In the genomic region with DNA sequence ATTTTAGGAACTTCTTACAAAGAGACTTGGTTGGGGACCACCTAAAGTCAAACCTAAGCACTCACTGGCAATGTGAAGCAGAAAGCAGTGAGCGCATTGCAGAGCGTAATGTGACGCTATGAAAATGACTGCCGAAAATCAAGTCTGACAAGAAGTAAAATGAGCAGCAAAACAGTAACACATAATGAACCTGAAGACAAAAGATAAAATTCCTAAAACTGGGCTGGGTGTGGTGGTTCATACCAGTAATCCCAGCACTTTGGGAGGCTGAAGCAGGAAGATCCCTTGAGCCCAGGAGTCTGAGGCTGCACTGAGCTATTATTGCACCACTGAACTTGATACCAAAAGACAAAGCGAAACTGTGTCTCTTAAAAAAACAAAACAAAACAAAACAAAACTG, we compare ENCODE assay signal across 25 cellular contexts. TPM values are rescaled to one million over a fixed set of nuclear protein-coding genes. Genes with fewer than 3 reads are reported as not detected.
A peak's percentile ranks its signal among the peaks of the same experiment; 100 is the strongest.
DNase-seq lines count a peak whose midpoint lies in the region; ATAC-seq, FAIRE-seq and TF ChIP-seq lines count a peak whose summit lies in the region.
"Had no signal": no experiment of that assay in that cellular context is flagged by ENCODE, and none has a peak within 500 bp of the region (broad histone marks: within the 10 kb centered on the region; RNA-seq: fewer than 3 reads in every experiment).

No MANE protein-coding gene starts in this region.

- H4K20me1 ChIP-seq in OCI-LY7 (ENCODE audit: insufficient read depth, low read length): peaks cover 5% of the 10 kb centered on the region; the same call in 1 of the 2 replicates

- H3K4me1 Mint-ChIP-seq in Calu3 (ENCODE audit: low read depth, unreplicated experiment): peaks cover 19% of the 10 kb centered on the region

- H3K9me3 ChIP-seq in OCI-LY7 (ENCODE audit: low read length) (no peaks in the 10 kb centered on the region), gastroesophageal sphincter (no peaks in the 10 kb centered on the region), sigmoid colon (no peaks in the 10 kb centered on the region)
- H3K9me3 ChIP-seq: Caco-2, esophagus squamous epithelium, tibial artery had no signal

- 79 to 90% methylated on average over 5 of the region's 5 CpGs for WGBS in gastroesophageal sphincter (ENCODE audit: low coverage in 1 of 2), 2 donors
- WGBS in sigmoid colon, 2 donors: 96 to 97% methylated on average over 5 of the region's 5 CpGs

- intact Hi-C loops in OCI-LY7 (cut with micrococcal nuclease; ENCODE audit: unreplicated experiment) (no loop called here), sigmoid colon (cut with DNase I) (no loop called here), Calu3 (cut with micrococcal nuclease; ENCODE audit: unreplicated experiment) (no loop called here), Right ventricle myocardium inferior (cut with DNase I) (no loop called here)

- TF ChIP-seq CTCF in OCI-LY7 (conservative IDR thresholded peaks at IDR 0.05; ENCODE audit: low read length) (no peak), gastroesophageal sphincter (IDR thresholded peaks at IDR 0.05) (no peak), sigmoid colon (IDR thresholded peaks at IDR 0.05) (no peak), Calu3 (IDR thresholded peaks at IDR 0.05; ENCODE audit: unreplicated experiment) (no peak)

- BruUV-seq in OCI-LY7 (replicated peaks; lab: Mats Ljungman, UMichigan) (no TSS peak), Calu3 (replicated peaks; lab: Mats Ljungman, UMichigan) (no TSS peak)

- H3K4me2 ChIP-seq in OCI-LY7 (ENCODE audit: low read length): peak overlapping the region; percentile 80

- peak; percentile 5 for FAIRE-seq in GM12892 (lab: Jason Lieb, UNC)
- FAIRE-seq: GM19239 had no signal

- H3K79me2 ChIP-seq in OCI-LY7 (ENCODE audit: insufficient read depth, low read depth, low read length): peaks cover 87% of the 10 kb centered on the region

- DNase-seq in GM12892 (ENCODE audit: insufficient read length): no peak
- no peak for DNase-seq in OCI-LY7 (ENCODE audit: low spot score)
- no peak for DNase-seq in sigmoid colon
- no peak for DNase-seq in Calu3
- DNase-seq in Right ventricle myocardium inferior (ENCODE audit: missing footprints): no peak
- DNase-seq in T-helper 9 cell: no peak
- no peak for DNase-seq in CD1c-positive myeloid dendritic cell (ENCODE audit: extremely low spot score)
- DNase-seq: activated CD8-positive, alpha-beta T cell treated with anti-CD3 and anti-CD28 coated beads for 36 hours; activated naive CD4-positive, alpha-beta T cell treated with anti-CD3 and anti-CD28 coated beads, Interleukin-2, amount 10 ng/mL, durations not matched to agents 7 days and 5 days; activated T-cell treated with anti-CD3 and anti-CD28 coated beads, Interleukin-2, amount 50 U/mL, for 1 hour; anterior cingulate cortex; Caco-2; esophagus squamous epithelium; KG1; left colon; NCI-H1048; NCI-H2029; NCI-H510A treated with DMSO at 0.1 percent for 48 hours; SHP77; stimulated activated naive B cell treated with anti-CD40 and anti-IgM and Interleukin-4, amounts not matched to agents 10 μg/mL and 1 μg/mL and 100 μg/mL, for 72 hours; tibial artery had no signal

- ATAC-seq in gastroesophageal sphincter (no peak), Right ventricle myocardium inferior (no peak)
- ATAC-seq: activated CD8-positive, alpha-beta T cell treated with anti-CD3 and anti-CD28 coated beads for 36 hours; left colon had no signal

- no peaks in the 10 kb centered on the region for H3K27me3 ChIP-seq in gastroesophageal sphincter
- H3K27me3 ChIP-seq in sigmoid colon: no peaks in the 10 kb centered on the region
- H3K27me3 ChIP-seq: esophagus squamous epithelium, tibial artery had no signal

- POLR2A ChIA-PET in OCI-LY7 (lab: Charles Lee): interaction anchor here (1.1 to 2.1 kb wide), 3 partner anchors 13 to 48 kb away, joined by 4 to 8 read pairs (median 4); no protein-coding TSS in a partner anchor

- H3K27ac ChIP-seq in OCI-LY7 (ENCODE audit: low read depth, low read length, poor library complexity, severe bottlenecking) (peak overlapping the region; percentile 13), gastroesophageal sphincter (peak overlapping the region in 3 of 4 donors; percentile 50 to 51 (median 50)), sigmoid colon (peak overlapping the region in 3 of 4 donors; percentile 63 to 100 (median 99))

- H3K4me1 ChIP-seq in OCI-LY7 (ENCODE audit: insufficient read depth, low read length, poor library complexity, severe bottlenecking) (peaks cover 42% of the 10 kb centered on the region), gastroesophageal sphincter (peaks cover 21 to 100% (median 35%) of the 10 kb centered on the region in 3 donors), sigmoid colon (peaks cover 0 to 100% (median 80%) of the 10 kb centered on the region in 4 donors)
- H3K4me1 ChIP-seq: Caco-2 had no signal

- TF ChIP-seq EP300 in gastroesophageal sphincter (IDR thresholded peaks at IDR 0.05) (no peak), sigmoid colon (IDR thresholded peaks at IDR 0.05) (no peak)

- H3K4me3 ChIP-seq in OCI-LY7 (ENCODE audit: low read depth, low read length, poor library complexity, severe bottlenecking): no peak overlapping the region
- H3K4me3 ChIP-seq in gastroesophageal sphincter: no peak overlapping the region
- H3K4me3 ChIP-seq in sigmoid colon: no peak overlapping the region
- H3K4me3 ChIP-seq: esophagus squamous epithelium, HAP-1, tibial artery had no signal

- CTCF ChIA-PET in OCI-LY7 (lab: Charles Lee; ENCODE audit: unreplicated experiment) (no interaction called here), Calu3 (lab: Charles Lee) (interaction anchor here (0.9 to 1.0 kb wide), 2 partner anchors 12 to 17 kb away, joined by 3 read pairs; no protein-coding TSS in a partner anchor)

- H3K27me3 Mint-ChIP-seq in Calu3 (ENCODE audit: unreplicated experiment): no peaks in the 10 kb centered on the region
- H3K27me3 Mint-ChIP-seq: activated CD8-positive, alpha-beta T cell treated with anti-CD3 and anti-CD28 coated beads for 36 hours; activated naive CD4-positive, alpha-beta T cell treated with anti-CD3 and anti-CD28 coated beads, Interleukin-2, amount 10 ng/mL, durations not matched to agents 7 days and 5 days; stimulated activated naive B cell treated with anti-CD40 and anti-IgM and Interleukin-4, amounts not matched to agents 10 μg/mL and 1 μg/mL and 100 μg/mL, for 72 hours had no signal

- peaks cover 62% of the 10 kb centered on the region for H3K36me3 Mint-ChIP-seq in Calu3 (ENCODE audit: insufficient read depth, unreplicated experiment)
- H3K36me3 Mint-ChIP-seq: activated naive CD4-positive, alpha-beta T cell treated with anti-CD3 and anti-CD28 coated beads, Interleukin-2, amount 10 ng/mL, durations not matched to agents 7 days and 5 days had no signal

- no peak overlapping the region for H3K27ac Mint-ChIP-seq in Calu3 (ENCODE audit: unreplicated experiment)
- H3K27ac Mint-ChIP-seq: activated CD8-positive, alpha-beta T cell treated with anti-CD3 and anti-CD28 coated beads for 36 hours; activated naive CD4-positive, alpha-beta T cell treated with anti-CD3 and anti-CD28 coated beads, Interleukin-2, amount 10 ng/mL, durations not matched to agents 7 days and 5 days; stimulated activated naive B cell treated with anti-CD40 and anti-IgM and Interleukin-4, amounts not matched to agents 10 μg/mL and 1 μg/mL and 100 μg/mL, for 72 hours; T-helper 1 cell treated with Interleukin-12 subunit alpha and Interleukin-12 subunit beta and Interleukin-4 antibody, amounts not matched to agents 30 μg/mL and 1 μg/mL, for 36 hours had no signal

- H3K4me3 Mint-ChIP-seq in Calu3 (ENCODE audit: low read depth, unreplicated experiment): no peak overlapping the region
- H3K4me3 Mint-ChIP-seq: activated CD8-positive, alpha-beta T cell treated with anti-CD3 and anti-CD28 coated beads for 36 hours; activated naive CD4-positive, alpha-beta T cell treated with anti-CD3 and anti-CD28 coated beads, Interleukin-2, amount 10 ng/mL, durations not matched to agents 7 days and 5 days; T-helper 1 cell treated with Interleukin-12 subunit alpha and Interleukin-12 subunit beta and Interleukin-4 antibody, amounts not matched to agents 30 μg/mL and 1 μg/mL, for 36 hours had no signal

- TF ChIP-seq POLR2A in GM12892 (IDR thresholded peaks at IDR 0.05; ENCODE audit: low read depth, low read length) (no peak), gastroesophageal sphincter (IDR thresholded peaks at IDR 0.05) (no peak), sigmoid colon (IDR thresholded peaks at IDR 0.05) (no peak)

- H3K9me2 ChIP-seq in OCI-LY7 (ENCODE audit: insufficient read depth, low read length): no peaks in the 10 kb centered on the region

- H3K36me3 ChIP-seq in OCI-LY7 (ENCODE audit: insufficient read depth, low read length) (peaks cover 20% of the 10 kb centered on the region), gastroesophageal sphincter (no peaks in the 10 kb centered on the region), sigmoid colon (peaks cover 0 to 5% (median 0%) of the 10 kb centered on the region in 4 donors)

- H3K9me3 Mint-ChIP-seq in Calu3 (ENCODE audit: low read depth, unreplicated experiment): no peaks in the 10 kb centered on the region
- H3K9me3 Mint-ChIP-seq: activated CD8-positive, alpha-beta T cell treated with anti-CD3 and anti-CD28 coated beads for 36 hours; activated naive CD4-positive, alpha-beta T cell treated with anti-CD3 and anti-CD28 coated beads, Interleukin-2, amount 10 ng/mL, durations not matched to agents 7 days and 5 days; stimulated activated naive B cell treated with anti-CD40 and anti-IgM and Interleukin-4, amounts not matched to agents 10 μg/mL and 1 μg/mL and 100 μg/mL, for 72 hours; T-helper 1 cell treated with Interleukin-12 subunit alpha and Interleukin-12 subunit beta and Interleukin-4 antibody, amounts not matched to agents 30 μg/mL and 1 μg/mL, for 36 hours had no signal

- no peak overlapping the region for H2AFZ ChIP-seq in OCI-LY7 (ENCODE audit: low read length)

RNA-seq across cellular contexts. Expression of a gene that starts 16.5 kb away (rescaled TPM):
- polyA plus RNA-seq in GM12892 (2012; ENCODE audit: missing spikeins): 107 TPM
- total RNA-seq in OCI-LY7 (2014; rRNA removed; shearing (Covaris generic)): 74.7 and 76.3 TPM in 2 replicates
- 127 and 148 TPM in 2 replicates for total RNA-seq in OCI-LY7 (2022)
- total RNA-seq in gastroesophageal sphincter: 100 to 1,000 TPM; 277 to 473 (median 342) TPM
- total RNA-seq in sigmoid colon: 100 to 1,000 TPM; 247 to 569 (median 360) TPM
- 10 to 100 TPM; 38.4 to 50.2 (median 49.2) TPM for polyA plus RNA-seq in sigmoid colon
- total RNA-seq in Calu3 (2022): 252 and 270 TPM in 2 replicates
- 76.4 TPM for total RNA-seq in Right ventricle myocardium inferior

Comparison
In these comparisons a context has a peak if more than half of its experiments do, and no peak if none do; other contexts are left out.
1. H3K27ac ChIP-seq: peak in every context shown above with its lines; median percentile 99 in sigmoid colon; 50 in gastroesophageal sphincter; 13 in OCI-LY7.